Comparison of ENCODE assay signal across 9 cellular contexts in genomic region chr12:92136021-92136735, GRCh38. TPM values are rescaled to one million over a fixed set of nuclear protein-coding genes. Genes with fewer than 3 reads are reported as not detected.
A peak's percentile ranks its signal among the peaks of the same experiment; 100 is the strongest.
DNase-seq lines count a peak whose midpoint lies in the region; ATAC-seq, FAIRE-seq and TF ChIP-seq lines count a peak whose summit lies in the region.
"Had no signal": no experiment of that assay in that cellular context is flagged by ENCODE, and none has a peak within 500 bp of the region (broad histone marks: within the 10 kb centered on the region; RNA-seq: fewer than 3 reads in every experiment).

No MANE protein-coding gene starts in this region.

- peak overlapping the region; percentile 87 for H3K27ac Mint-ChIP-seq in activated naive CD4-positive, alpha-beta T cell treated with anti-CD3 and anti-CD28 coated beads, Interleukin-2, amount 10 ng/mL, durations not matched to agents 7 days and 5 days
- peak overlapping the region; percentile 94 for H3K27ac Mint-ChIP-seq in activated CD8-positive, alpha-beta T cell treated with anti-CD3 and anti-CD28 coated beads for 36 hours

- H3K9me3 Mint-ChIP-seq in activated naive CD4-positive, alpha-beta T cell treated with anti-CD3 and anti-CD28 coated beads, Interleukin-2, amount 10 ng/mL, durations not matched to agents 7 days and 5 days, result no peaks in the 10 kb centered on the region
- H3K9me3 Mint-ChIP-seq in activated CD8-positive, alpha-beta T cell treated with anti-CD3 and anti-CD28 coated beads for 36 hours, result no peaks in the 10 kb centered on the region

- H3K27me3 Mint-ChIP-seq in activated naive CD4-positive, alpha-beta T cell treated with anti-CD3 and anti-CD28 coated beads, Interleukin-2, amount 10 ng/mL, durations not matched to agents 7 days and 5 days, result no peaks in the 10 kb centered on the region
- no peaks in the 10 kb centered on the region for H3K27me3 Mint-ChIP-seq in activated CD8-positive, alpha-beta T cell treated with anti-CD3 and anti-CD28 coated beads for 36 hours

- no peaks in the 10 kb centered on the region for H4K20me1 ChIP-seq in keratinocyte (ENCODE audit: control insufficient read depth, extremely low read depth, insufficient read depth, low read length)

- no peaks in the 10 kb centered on the region for H3K9me1 ChIP-seq in keratinocyte (ENCODE audit: control insufficient read depth, extremely low read depth, insufficient read depth, low read length)

- no peaks in the 10 kb centered on the region for H3K27me3 ChIP-seq in keratinocyte (ENCODE audit: control insufficient read depth, extremely low read depth, insufficient read depth, low read length)
- H3K27me3 ChIP-seq in upper lobe of left lung, result no peaks in the 10 kb centered on the region

- peak; percentile 26 for FAIRE-seq in keratinocyte (lab: Jason Lieb, UNC)

- dilution Hi-C loops in keratinocyte (cut with MboI; ENCODE audit: extremely low pct_ligation_motif_present, low sequenced_read_pairs), result no loop called here

- intact Hi-C loops in activated CD8-positive, alpha-beta T cell treated with anti-CD3 and anti-CD28 coated beads for 36 hours (cut with micrococcal nuclease), result loop anchor here (5.0 to 10.0 kb wide), 3 partner anchors 99 to 1309 kb away; partner anchors contain the start of gene UBE2N
- intact Hi-C loops in head of caudate nucleus (cut with DNase I), result no loop called here

- H3K36me3 ChIP-seq in keratinocyte (ENCODE audit: control insufficient read depth in 2 of 2, extremely low read depth in 1 of 2, insufficient read depth in 2 of 2, low read length in 2 of 2) (no peaks in the 10 kb centered on the region), upper lobe of left lung (peaks cover 0 to 4% (median 0%) of the 10 kb centered on the region in 4 donors)

- WGBS in upper lobe of left lung, 2 donors, result 52 to 54% methylated on average over 9 of the region's 9 CpGs

- POLR2A ChIA-PET in activated CD8-positive, alpha-beta T cell treated with anti-CD3 and anti-CD28 coated beads for 36 hours (lab: Charles Lee), result interaction anchor here (0.5 to 7.2 kb wide), 11 partner anchors 8 to 431 kb away, joined by 3 to 105 read pairs (median 4); partner anchors contain the start of gene BTG1

- CTCF ChIA-PET in activated naive CD4-positive, alpha-beta T cell treated with anti-CD3 and anti-CD28 coated beads, Interleukin-2, amount 10 ng/mL, durations not matched to agents 7 days and 5 days (lab: Charles Lee), result interaction anchor here (0.5 to 1.4 kb wide), 7 partner anchors 9 to 1638 kb away, joined by 3 to 6 read pairs (median 4); partner anchors contain the start of gene BTG1
- CTCF ChIA-PET in activated CD8-positive, alpha-beta T cell treated with anti-CD3 and anti-CD28 coated beads for 36 hours (lab: Charles Lee), result interaction anchor here (0.7 to 3.1 kb wide), 7 partner anchors 10 to 755 kb away, joined by 3 to 24 read pairs (median 3); partner anchors contain the start of gene BTG1

- peaks cover 44% of the 10 kb centered on the region for H3K79me2 ChIP-seq in keratinocyte (ENCODE audit: control insufficient read depth, insufficient read depth, low read length)

- H3K4me3 Mint-ChIP-seq in activated naive CD4-positive, alpha-beta T cell treated with anti-CD3 and anti-CD28 coated beads, Interleukin-2, amount 10 ng/mL, durations not matched to agents 7 days and 5 days, result peak overlapping the region; percentile 100
- peak overlapping the region; percentile 97 for H3K4me3 Mint-ChIP-seq in activated CD8-positive, alpha-beta T cell treated with anti-CD3 and anti-CD28 coated beads for 36 hours

- peaks cover 79% of the 10 kb centered on the region for H3K4me1 Mint-ChIP-seq in activated naive CD4-positive, alpha-beta T cell treated with anti-CD3 and anti-CD28 coated beads, Interleukin-2, amount 10 ng/mL, durations not matched to agents 7 days and 5 days
- H3K4me1 Mint-ChIP-seq in activated CD8-positive, alpha-beta T cell treated with anti-CD3 and anti-CD28 coated beads for 36 hours (ENCODE audit: low read depth), result peaks cover 56% of the 10 kb centered on the region

- no peak for TF ChIP-seq CTCF in activated CD8-positive, alpha-beta T cell treated with anti-CD3 and anti-CD28 coated beads for 36 hours (IDR thresholded peaks at IDR 0.05)
- TF ChIP-seq CTCF in keratinocyte (optimal IDR thresholded peaks at IDR 0.05 in 1 of 3, IDR thresholded peaks at IDR 0.05 in 1 of 3, conservative IDR thresholded peaks at IDR 0.05 in 1 of 3; ENCODE audit: extremely low read depth in 1 of 3, insufficient read depth in 2 of 3, low read length in 3 of 3) (no peak), upper lobe of left lung (IDR thresholded peaks at IDR 0.05) (no peak)

- no peak overlapping the region for H2AFZ ChIP-seq in keratinocyte (ENCODE audit: control insufficient read depth, low read length)

- DNase-seq in activated naive CD4-positive, alpha-beta T cell treated with anti-CD3 and anti-CD28 coated beads, Interleukin-2, amount 10 ng/mL, durations not matched to agents 7 days and 5 days, result no peak
- no peak for DNase-seq in activated naive CD4-positive, alpha-beta T cell treated with anti-CD3 and anti-CD28 coated beads, Interleukin-2, amount 50 U/mL, for 16 hours
- DNase-seq in activated CD8-positive, alpha-beta T cell treated with anti-CD3 and anti-CD28 coated beads for 36 hours, result no peak
- DNase-seq in keratinocyte (ENCODE audit: low read depth, low spot score) (no peak), upper lobe of left lung (no peak), NCI-H2171 (lab: John Stamatoyannopoulos, UW) (no peak), SHP77 (lab: John Stamatoyannopoulos, UW) (no peak), head of caudate nucleus (no peak)
- DNase-seq: NCI-H510A had no signal

- no peak for TF ChIP-seq EP300 in upper lobe of left lung (IDR thresholded peaks at IDR 0.05)

- peaks cover 75% of the 10 kb centered on the region for H3K36me3 Mint-ChIP-seq in activated naive CD4-positive, alpha-beta T cell treated with anti-CD3 and anti-CD28 coated beads, Interleukin-2, amount 10 ng/mL, durations not matched to agents 7 days and 5 days
- peaks cover 81% of the 10 kb centered on the region for H3K36me3 Mint-ChIP-seq in activated CD8-positive, alpha-beta T cell treated with anti-CD3 and anti-CD28 coated beads for 36 hours (ENCODE audit: low read depth)

- H3K9me3 ChIP-seq in keratinocyte (ENCODE audit: control insufficient read depth, low read depth, low read length) (no peaks in the 10 kb centered on the region), upper lobe of left lung (no peaks in the 10 kb centered on the region)

- peak overlapping the region; percentile 99 for H3K27ac ChIP-seq in keratinocyte (ENCODE audit: control insufficient read depth, insufficient read depth, low read length)
- peak overlapping the region; percentile 31 to 100 (median 99) for H3K27ac ChIP-seq in upper lobe of left lung

- H3K9ac ChIP-seq in keratinocyte (ENCODE audit: control insufficient read depth, extremely low read depth, insufficient read depth, low read length), result peak overlapping the region; percentile 78

- ATAC-seq in activated CD8-positive, alpha-beta T cell treated with anti-CD3 and anti-CD28 coated beads for 36 hours, result no peak
- ATAC-seq in upper lobe of left lung (ENCODE audit: low FRiP score in 2 of 2), result no peak

- no peak for TF ChIP-seq POLR2A in upper lobe of left lung (IDR thresholded peaks at IDR 0.05)

- peak overlapping the region; percentile 89 for H3K4me2 ChIP-seq in keratinocyte (ENCODE audit: control insufficient read depth, extremely low read depth, insufficient read depth, low read depth, low read length)

- H3K4me3 ChIP-seq in keratinocyte (ENCODE audit: control insufficient read depth in 2 of 3, extremely low read depth in 1 of 3, insufficient read depth in 2 of 3, low read depth in 1 of 3, low read length in 3 of 3) (peak overlapping the region in 1 of 3 experiments; percentile 5), upper lobe of left lung (peak overlapping the region in 2 of 4 donors; percentile 78 to 87)

- H3K4me1 ChIP-seq in keratinocyte (ENCODE audit: control insufficient read depth, extremely low read depth, insufficient read depth, low read length) (peaks cover 71% of the 10 kb centered on the region), upper lobe of left lung (peaks cover 63 to 68% (median 66%) of the 10 kb centered on the region in 4 donors)

RNA-seq across cellular contexts. Expression of gene BTG1, which starts 9.5 kb away (rescaled TPM):
- total RNA-seq in activated CD8-positive, alpha-beta T cell treated with anti-CD3 and anti-CD28 coated beads for 36 hours, result 100 to 1,000 TPM; 197 to 200 TPM
- polyA plus RNA-seq in keratinocyte, result 36.8 to 58.5 TPM (median 40.7 TPM) in 3 replicates
- 233 TPM for polyA plus RNA-seq in keratinocyte (2011; ENCODE audit: low read depth)
- polyA plus RNA-seq in keratinocyte (2011; cell fraction: cytosol; rRNA removed), result 56.8 and 71.8 TPM in 2 replicates
- 66.3 and 69.7 TPM in 2 replicates for polyA plus RNA-seq in keratinocyte (2011; cell fraction: nucleus; rRNA removed)
- polyA plus RNA-seq in keratinocyte (2012; ENCODE audit: low replicate concordance), result 33.3 and 129 TPM in 2 replicates
- polyA minus RNA-seq in keratinocyte, result 48.3 to 107 TPM (median 85.3 TPM) in 3 replicates
- 17.8 TPM for polyA minus RNA-seq in keratinocyte (2011; cell fraction: cytosol; rRNA and poly(A)+ RNA removed)
- 40.1 and 70.0 TPM in 2 replicates for polyA minus RNA-seq in keratinocyte (2011; cell fraction: nucleus; rRNA and poly(A)+ RNA removed)
- total RNA-seq in upper lobe of left lung, result 100 to 1,000 TPM in 3 of 6 donors, 10 to 100 TPM in 3; 31.4 to 177 (median 87.0) TPM
